12 cellular contexts compared by ENCODE assay signal in genomic region chr3:45442679-45443214, GRCh38. TPM values are rescaled to one million over a fixed set of nuclear protein-coding genes. Genes with fewer than 3 reads are reported as not detected.
DNase-seq lines count a peak whose midpoint lies in the region; ATAC-seq and TF ChIP-seq lines count a peak whose summit lies in the region.
"Had no signal": no experiment of that assay in that cellular context is flagged by ENCODE, and none has a peak within 500 bp of the region (broad histone marks: within the 10 kb centered on the region; RNA-seq: fewer than 3 reads in every experiment).

No MANE protein-coding gene starts in this region.

- H4K20me1 ChIP-seq in BLaER1 = peaks cover 11% of the 10 kb centered on the region; the same call in 1 of the 2 replicates

- peaks cover 8% of the 10 kb centered on the region for H3K4me1 Mint-ChIP-seq in chondrocyte (ENCODE audit: low read depth)

- H3K9me3 ChIP-seq in BLaER1 (peaks cover 5% of the 10 kb centered on the region; the same call in 1 of the 2 replicates), HUES48 (ENCODE audit: control insufficient read depth, insufficient read depth, low read length) (no peaks in the 10 kb centered on the region)

- no peaks in the 10 kb centered on the region for H3K27me3 Mint-ChIP-seq in chondrocyte (ENCODE audit: low read depth)

- H3K9me3 Mint-ChIP-seq in chondrocyte (ENCODE audit: low read depth) = no peaks in the 10 kb centered on the region

- no peak overlapping the region for H3K4me3 Mint-ChIP-seq in chondrocyte (ENCODE audit: unreplicated experiment)

- H3K4me3 ChIP-seq in BLaER1 (no peak overlapping the region), HUES48 (ENCODE audit: low read depth, low read length) (no peak overlapping the region)

- ATAC-seq in HG03460 (IDR thresholded peaks at IDR 0.05; ENCODE audit: unreplicated experiment) (no peak), GM21515 (IDR thresholded peaks at IDR 0.05; ENCODE audit: unreplicated experiment) (no peak)

- H3K4me1 ChIP-seq in BLaER1 (peaks cover 33% of the 10 kb centered on the region), HUES48 (ENCODE audit: control insufficient read depth, insufficient read depth, low read length) (peaks cover 31% of the 10 kb centered on the region)

- H3K36me3 ChIP-seq in BLaER1 = peaks cover 39% of the 10 kb centered on the region
- peaks cover 16% of the 10 kb centered on the region for H3K36me3 ChIP-seq in HUES48 (ENCODE audit: control insufficient read depth, insufficient read depth, low read length)

- H3K36me3 Mint-ChIP-seq in chondrocyte (ENCODE audit: low read depth) = peaks cover 6% of the 10 kb centered on the region

- H3K4me2 ChIP-seq in BLaER1 = peak overlapping the region; percentile 68

- TF ChIP-seq CTCF in chondrocyte (IDR thresholded peaks at IDR 0.05) = peak; percentile 17

- H3K27ac ChIP-seq in BLaER1 (no peak overlapping the region), HUES48 (ENCODE audit: low read depth, low read length) (peak overlapping the region; percentile 25)

- no peak for DNase-seq in chondrocyte (ENCODE audit: low spot score)
- peak; percentile 6 for DNase-seq in myocyte (ENCODE audit: low read depth)
- DNase-seq in SKM-1 treated with dmso at 0.1 percent for 144 hours (lab: John Stamatoyannopoulos, UW; ENCODE audit: unreplicated experiment) = no peak
- DNase-seq in stimulated activated CD4-positive, alpha-beta T cell treated with anti-CD3 and anti-CD28 coated beads, Interleukin-1b, Interleukin-23, amount 100 ng/mL, for 48 hours = no peak
- DNase-seq: C1 segment of cervical spinal cord, Karpas-422, NCI-H1436 treated with DMSO at 0.1 percent for 48 hours, NCI-H524 treated with DMSO at 0.1 percent for 48 hours had no signal

- H3K27ac Mint-ChIP-seq in chondrocyte (ENCODE audit: unreplicated experiment) = no peak overlapping the region

- H3K27me3 ChIP-seq in BLaER1 (no peaks in the 10 kb centered on the region), HUES48 (ENCODE audit: control insufficient read depth, insufficient read depth, low read length) (no peaks in the 10 kb centered on the region)

- no peak overlapping the region for H3K9ac ChIP-seq in BLaER1
- H3K9ac ChIP-seq in HUES48 (ENCODE audit: low read depth, low read length) = no peak overlapping the region

RNA-seq across cellular contexts. Expression of gene LARS2, which starts 54.4 kb away (rescaled TPM):
- total RNA-seq in chondrocyte (12.1 to 23.0 TPM (median 14.4 TPM) in 3 replicates), myocyte (18.1 and 19.7 TPM in 2 replicates)
- polyA plus RNA-seq in myocyte (2012) = 10.9 TPM
